Comparison of ENCODE assay signal across 1 cellular context in genomic region chr6:108294787-108295625, GRCh38.
A peak's percentile ranks its signal among the peaks of the same experiment; 100 is the strongest.
TF ChIP-seq lines count a peak whose summit lies in the region.

AFG1L (plus strand) TSS chr6:108295054; CDS start chr6:108295080, 26 bp downstream.

TF ChIP-seq in HepG2, 621 proteins besides CTCF, POLR2A, EP300 and RAD21 (continued from another document and continues in another):
- TF ChIP-seq, protein P1, sequence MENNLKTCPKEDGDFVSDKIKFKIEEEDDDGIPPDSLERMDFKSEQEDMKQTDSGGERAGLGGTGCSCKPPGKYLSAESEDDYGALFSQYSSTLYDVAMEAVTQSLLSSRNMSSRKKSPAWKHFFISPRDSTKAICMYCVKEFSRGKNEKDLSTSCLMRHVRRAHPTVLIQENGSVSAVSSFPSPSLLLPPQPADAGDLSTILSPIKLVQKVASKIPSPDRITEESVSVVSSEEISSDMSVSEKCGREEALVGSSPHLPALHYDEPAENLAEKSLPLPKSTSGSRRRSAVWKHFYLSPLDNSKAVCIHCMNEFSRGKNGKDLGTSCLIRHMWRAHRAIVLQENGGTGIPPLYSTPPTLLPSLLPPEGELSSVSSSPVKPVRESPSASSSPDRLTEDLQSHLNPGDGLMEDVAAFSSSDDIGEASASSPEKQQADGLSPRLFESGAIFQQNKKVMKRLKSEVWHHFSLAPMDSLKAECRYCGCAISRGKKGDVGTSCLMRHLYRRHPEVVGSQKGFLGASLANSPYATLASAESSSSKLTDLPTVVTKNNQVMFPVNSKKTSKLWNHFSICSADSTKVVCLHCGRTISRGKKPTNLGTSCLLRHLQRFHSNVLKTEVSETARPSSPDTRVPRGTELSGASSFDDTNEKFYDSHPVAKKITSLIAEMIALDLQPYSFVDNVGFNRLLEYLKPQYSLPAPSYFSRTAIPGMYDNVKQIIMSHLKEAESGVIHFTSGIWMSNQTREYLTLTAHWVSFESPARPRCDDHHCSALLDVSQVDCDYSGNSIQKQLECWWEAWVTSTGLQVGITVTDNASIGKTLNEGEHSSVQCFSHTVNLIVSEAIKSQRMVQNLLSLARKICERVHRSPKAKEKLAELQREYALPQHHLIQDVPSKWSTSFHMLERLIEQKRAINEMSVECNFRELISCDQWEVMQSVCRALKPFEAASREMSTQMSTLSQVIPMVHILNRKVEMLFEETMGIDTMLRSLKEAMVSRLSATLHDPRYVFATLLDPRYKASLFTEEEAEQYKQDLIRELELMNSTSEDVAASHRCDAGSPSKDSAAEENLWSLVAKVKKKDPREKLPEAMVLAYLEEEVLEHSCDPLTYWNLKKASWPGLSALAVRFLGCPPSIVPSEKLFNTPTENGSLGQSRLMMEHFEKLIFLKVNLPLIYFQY (CRISPR knock-in tag; IDR thresholded peaks at IDR 0.05; ENCODE audit: borderline replicate concordance) = peak; percentile 66; the same call in 1 of the 2 replicates
- TF ChIP-seq ZNF441 (CRISPR knock-in tag; IDR thresholded peaks at IDR 0.05; ENCODE audit: borderline replicate concordance) = peak; percentile 55; the same call in 1 of the 2 replicates
- TF ChIP-seq E2F5 (CRISPR knock-in tag; conservative IDR thresholded peaks at IDR 0.05) = no peak
- no peak for TF ChIP-seq ZNF251 (CRISPR knock-in tag; IDR thresholded peaks at IDR 0.05)
- no peak for TF ChIP-seq ZC3H4 (CRISPR knock-in tag; IDR thresholded peaks at IDR 0.05; ENCODE audit: borderline replicate concordance)
- TF ChIP-seq ARID2 (CRISPR knock-in tag; IDR thresholded peaks at IDR 0.05; ENCODE audit: borderline replicate concordance) = peak; percentile 80; the same call in 1 of the 2 replicates
- TF ChIP-seq ZNF33B (CRISPR knock-in tag; IDR thresholded peaks at IDR 0.05) = no peak
- TF ChIP-seq ADNP (CRISPR knock-in tag; IDR thresholded peaks at IDR 0.05) = no peak
- TF ChIP-seq STAT5B (CRISPR knock-in tag; IDR thresholded peaks at IDR 0.05) = peak; percentile 32
- TF ChIP-seq ZNF260 (CRISPR knock-in tag; IDR thresholded peaks at IDR 0.05; ENCODE audit: borderline replicate concordance, low read depth) = no peak
- TF ChIP-seq KDM4B (CRISPR knock-in tag; IDR thresholded peaks at IDR 0.05) = peak; percentile 74
- peak; percentile 58; the same call in 1 of the 2 replicates for TF ChIP-seq ZNF777 (CRISPR knock-in tag; IDR thresholded peaks at IDR 0.05)
- no peak for TF ChIP-seq RBM22 (optimal IDR thresholded peaks at IDR 0.05; ENCODE audit: low read length)
- TF ChIP-seq ZSCAN31 (CRISPR knock-in tag; IDR thresholded peaks at IDR 0.05; ENCODE audit: low read depth) = peak; percentile 84
- peak; percentile 84 for TF ChIP-seq ASH2L (IDR thresholded peaks at IDR 0.05; ENCODE audit: insufficient read length, low read depth, low read length)
- no peak for TF ChIP-seq ZNF318 (CRISPR knock-in tag; IDR thresholded peaks at IDR 0.05)
- TF ChIP-seq RFXAP (CRISPR knock-in tag; IDR thresholded peaks at IDR 0.05; ENCODE audit: borderline replicate concordance) = peak; percentile 67; the same call in 1 of the 2 replicates
- no peak for TF ChIP-seq SIN3B (IDR thresholded peaks at IDR 0.05; ENCODE audit: low read length)
- no peak for TF ChIP-seq ZNF547 (CRISPR knock-in tag; IDR thresholded peaks at IDR 0.05)
- no peak for TF ChIP-seq GATA4 (IDR thresholded peaks at IDR 0.05; ENCODE audit: borderline replicate concordance, low read depth)
- TF ChIP-seq, protein P2, sequence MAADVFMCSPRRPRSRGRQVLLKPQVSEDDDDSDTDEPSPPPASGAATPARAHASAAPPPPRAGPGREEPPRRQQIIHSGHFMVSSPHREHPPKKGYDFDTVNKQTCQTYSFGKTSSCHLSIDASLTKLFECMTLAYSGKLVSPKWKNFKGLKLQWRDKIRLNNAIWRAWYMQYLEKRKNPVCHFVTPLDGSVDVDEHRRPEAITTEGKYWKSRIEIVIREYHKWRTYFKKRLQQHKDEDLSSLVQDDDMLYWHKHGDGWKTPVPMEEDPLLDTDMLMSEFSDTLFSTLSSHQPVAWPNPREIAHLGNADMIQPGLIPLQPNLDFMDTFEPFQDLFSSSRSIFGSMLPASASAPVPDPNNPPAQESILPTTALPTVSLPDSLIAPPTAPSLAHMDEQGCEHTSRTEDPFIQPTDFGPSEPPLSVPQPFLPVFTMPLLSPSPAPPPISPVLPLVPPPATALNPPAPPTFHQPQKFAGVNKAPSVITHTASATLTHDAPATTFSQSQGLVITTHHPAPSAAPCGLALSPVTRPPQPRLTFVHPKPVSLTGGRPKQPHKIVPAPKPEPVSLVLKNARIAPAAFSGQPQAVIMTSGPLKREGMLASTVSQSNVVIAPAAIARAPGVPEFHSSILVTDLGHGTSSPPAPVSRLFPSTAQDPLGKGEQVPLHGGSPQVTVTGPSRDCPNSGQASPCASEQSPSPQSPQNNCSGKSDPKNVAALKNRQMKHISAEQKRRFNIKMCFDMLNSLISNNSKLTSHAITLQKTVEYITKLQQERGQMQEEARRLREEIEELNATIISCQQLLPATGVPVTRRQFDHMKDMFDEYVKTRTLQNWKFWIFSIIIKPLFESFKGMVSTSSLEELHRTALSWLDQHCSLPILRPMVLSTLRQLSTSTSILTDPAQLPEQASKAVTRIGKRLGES (CRISPR knock-in tag; IDR thresholded peaks at IDR 0.05; ENCODE audit: borderline replicate concordance) = no peak
- TF ChIP-seq HDAC6 (IDR thresholded peaks at IDR 0.05; ENCODE audit: low read depth, low read length) = no peak; the same call in 1 of the 2 replicates
- peak; percentile 95 for TF ChIP-seq ZNF747 (CRISPR knock-in tag; IDR thresholded peaks at IDR 0.05; ENCODE audit: borderline replicate concordance)
- no peak for TF ChIP-seq SSRP1 (CRISPR knock-in tag; IDR thresholded peaks at IDR 0.05)
- peak; percentile 81 for TF ChIP-seq IKZF5 (CRISPR knock-in tag; IDR thresholded peaks at IDR 0.05)
- TF ChIP-seq HNRNPK (IDR thresholded peaks at IDR 0.05; ENCODE audit: low read depth, low read length, poor library complexity, severe bottlenecking) = no peak
- TF ChIP-seq SETDB1 (CRISPR knock-in tag; IDR thresholded peaks at IDR 0.05; ENCODE audit: borderline replicate concordance) = no peak
- 0 out of 2 replicates have a peak, but pooled peaks have one; percentile 54 for TF ChIP-seq MAF1 (CRISPR knock-in tag; IDR thresholded peaks at IDR 0.05; ENCODE audit: borderline replicate concordance)
- TF ChIP-seq CHCHD3 (CRISPR knock-in tag; IDR thresholded peaks at IDR 0.05) = no peak
- peak; percentile 46; the same call in 1 of the 2 replicates for TF ChIP-seq ZNF160 (CRISPR knock-in tag; IDR thresholded peaks at IDR 0.05)
- no peak for TF ChIP-seq MAFK (conservative IDR thresholded peaks at IDR 0.05 in 1 of 2, IDR thresholded peaks at IDR 0.05 in 1 of 2; ENCODE audit: low read length in 2 of 2)
- peak; percentile 82; the same call in 1 of the 2 replicates for TF ChIP-seq HOXA5 (CRISPR knock-in tag; IDR thresholded peaks at IDR 0.05)
- TF ChIP-seq TARDBP (CRISPR knock-in tag; IDR thresholded peaks at IDR 0.05) = peak; percentile 73
- TF ChIP-seq ZNF609 (CRISPR knock-in tag; IDR thresholded peaks at IDR 0.05; ENCODE audit: borderline replicate concordance) = no peak
- TF ChIP-seq ELF1 (CRISPR knock-in tag; IDR thresholded peaks at IDR 0.05) = peak; percentile 95
